ENCODE assay signal across 1 cellular context in genomic region chr11:46220313-46220712, GRCh38.
TF ChIP-seq lines count a peak whose summit lies in the region.

No MANE protein-coding gene starts in this region.

TF ChIP-seq in H1, 55 proteins besides CTCF, POLR2A, EP300 and RAD21:
- no peak for TF ChIP-seq NRF1 (IDR thresholded peaks at IDR 0.05; ENCODE audit: low read depth, low read length)
- TF ChIP-seq SAP30 (IDR thresholded peaks at IDR 0.05; ENCODE audit: insufficient read depth, insufficient replicate concordance, low read length), result no peak
- no peak for TF ChIP-seq SIRT6 (IDR thresholded peaks at IDR 0.05; ENCODE audit: low read length)
- no peak for TF ChIP-seq RXRA (IDR thresholded peaks at IDR 0.05; ENCODE audit: insufficient read depth, low read depth, low read length)
